ENCODE assay signal across 11 cellular contexts in genomic region chr5:119288364-119289047, GRCh38.
A peak's percentile ranks its signal among the peaks of the same experiment; 100 is the strongest.
DNase-seq lines count a peak whose midpoint lies in the region; ATAC-seq and FAIRE-seq lines count a peak whose summit lies in the region.
"Had no signal": no experiment of that assay in that cellular context is flagged by ENCODE, and none has a peak within 500 bp of the region (broad histone marks: within the 10 kb centered on the region; RNA-seq: fewer than 3 reads in every experiment).

No MANE protein-coding gene starts in this region.

- peaks cover 18% of the 10 kb centered on the region; the same call in 1 of the 2 replicates for H3K36me3 ChIP-seq in BLaER1
- H3K36me3 ChIP-seq: esophagus squamous epithelium had no signal

- peaks cover 88% of the 10 kb centered on the region for H3K4me1 ChIP-seq in BLaER1

- H3K4me3 Mint-ChIP-seq in activated T-helper 17 cell treated with anti-CD3 and anti-CD28 coated beads, Interleukin-2, amount 50 U/mL, for 72 hours: peak overlapping the region; percentile 73

- no peaks in the 10 kb centered on the region for H3K27me3 ChIP-seq in BLaER1
- H3K27me3 ChIP-seq: esophagus squamous epithelium had no signal

- peaks cover 5% of the 10 kb centered on the region for H3K9me3 ChIP-seq in BLaER1
- H3K9me3 ChIP-seq: esophagus squamous epithelium had no signal

- H3K4me1 Mint-ChIP-seq in activated T-helper 17 cell treated with anti-CD3 and anti-CD28 coated beads, Interleukin-2, amount 50 U/mL, for 72 hours: peaks cover 70% of the 10 kb centered on the region

- H3K9ac ChIP-seq in BLaER1: no peak overlapping the region

- peak; percentile 7 for ATAC-seq in activated T-helper 17 cell treated with anti-CD3 and anti-CD28 coated beads, Interleukin-2, amount 50 U/mL, for 72 hours (replicated peaks)
- ATAC-seq in GM19397 (IDR thresholded peaks at IDR 0.05; ENCODE audit: unreplicated experiment): no peak

- FAIRE-seq in GM19239 (lab: Jason Lieb, UNC) (peak; percentile 84), urothelium cell line (lab: Jason Lieb, UNC) (no peak)

- peak overlapping the region; percentile 78 for H3K27ac ChIP-seq in BLaER1

- peaks cover 81% of the 10 kb centered on the region for H3K36me3 Mint-ChIP-seq in activated T-helper 17 cell treated with anti-CD3 and anti-CD28 coated beads, Interleukin-2, amount 50 U/mL, for 72 hours (ENCODE audit: low read depth)

- peak overlapping the region; percentile 84 for H3K27ac Mint-ChIP-seq in activated T-helper 17 cell treated with anti-CD3 and anti-CD28 coated beads, Interleukin-2, amount 50 U/mL, for 72 hours

- H3K27me3 Mint-ChIP-seq in activated T-helper 17 cell treated with anti-CD3 and anti-CD28 coated beads, Interleukin-2, amount 50 U/mL, for 72 hours: no peaks in the 10 kb centered on the region

- H3K4me2 ChIP-seq in BLaER1: peak overlapping the region; percentile 64

- H4K20me1 ChIP-seq in BLaER1: no peaks in the 10 kb centered on the region

- no peak overlapping the region for H3K4me3 ChIP-seq in BLaER1
- H3K4me3 ChIP-seq: esophagus squamous epithelium, lung had no signal

- peaks cover 6% of the 10 kb centered on the region for H3K9me3 Mint-ChIP-seq in activated T-helper 17 cell treated with anti-CD3 and anti-CD28 coated beads, Interleukin-2, amount 50 U/mL, for 72 hours

- DNase-seq in GM19239 (ENCODE audit: insufficient read length, low spot score): no peak
- peak; percentile 21 for DNase-seq in kidney glomerular epithelial cell (lab: John Stamatoyannopoulos, UW)
- DNase-seq in urothelium cell line (ENCODE audit: low spot score): no peak
- no peak for DNase-seq in AG20443 (ENCODE audit: low spot score)
- no peak for DNase-seq in HUDEP-2 (lab: John Stamatoyannopoulos, UW; ENCODE audit: unreplicated experiment in 76 of 76)
- DNase-seq: esophagus squamous epithelium, NCI-H2171 treated with DMSO at 0.1 percent for 48 hours had no signal
